8 cellular contexts compared by ENCODE assay signal in the genomic region with DNA sequence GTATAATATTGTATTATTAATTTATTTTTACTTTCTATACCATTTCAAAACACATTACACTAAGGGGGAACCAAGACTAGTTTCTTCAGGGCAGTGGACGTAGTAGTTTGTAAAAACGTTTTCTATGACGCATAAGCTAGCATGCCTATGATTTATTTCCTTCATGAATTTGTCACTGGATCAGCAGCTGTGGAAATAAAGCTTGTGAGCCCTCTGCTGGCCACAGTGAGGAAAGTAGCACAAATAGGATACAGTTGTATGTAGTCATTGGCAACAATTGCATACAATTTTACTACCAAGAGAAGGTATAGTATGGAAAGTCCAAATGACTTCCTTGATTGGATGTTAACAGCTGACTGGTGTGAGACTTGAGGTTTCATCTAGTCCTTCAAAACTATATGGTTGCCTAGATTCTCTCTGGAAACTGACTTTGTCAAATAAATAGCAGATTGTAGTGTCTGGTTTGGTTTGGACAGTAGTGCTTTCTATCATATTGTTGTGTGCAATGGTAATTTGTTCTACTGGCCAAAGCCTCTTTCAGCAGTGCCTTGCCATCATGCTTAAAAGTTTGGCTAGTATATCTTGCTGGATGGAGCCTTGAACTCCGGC. TPM values are rescaled to one million over a fixed set of nuclear protein-coding genes. Genes with fewer than 3 reads are reported as not detected.
A peak's percentile ranks its signal among the peaks of the same experiment; 100 is the strongest.
DNase-seq lines count a peak whose midpoint lies in the region; ATAC-seq and TF ChIP-seq lines count a peak whose summit lies in the region.

No MANE protein-coding gene starts in this region.

- H3K4me1 ChIP-seq in right atrium auricular region, result no peaks in the 10 kb centered on the region

- no peak for ATAC-seq in GM21528 (IDR thresholded peaks at IDR 0.05; ENCODE audit: low FRiP score, unreplicated experiment)

- H3K4me3 ChIP-seq in right atrium auricular region (no peak overlapping the region), skeletal muscle cell (ENCODE audit: low read depth, low read length) (no peak overlapping the region)

- no peaks in the 10 kb centered on the region for H3K27me3 ChIP-seq in right atrium auricular region

- peaks cover 25% of the 10 kb centered on the region for H3K36me3 ChIP-seq in right atrium auricular region

- TF ChIP-seq CTCF in right atrium auricular region (IDR thresholded peaks at IDR 0.05), result peak; percentile 52 to 81

- no peaks in the 10 kb centered on the region for H3K9me3 ChIP-seq in right atrium auricular region

- H3K27ac ChIP-seq in right atrium auricular region, result no peak overlapping the region

- peak; percentile 6 to 28 (median 11) for DNase-seq in activated CD4-positive, CD25-positive, alpha-beta regulatory T cell (lab: John Stamatoyannopoulos, UW)
- no peak for DNase-seq in activated CD4-positive, CD25-positive, alpha-beta regulatory T cell treated with anti-CD3 and anti-CD28 coated beads, Interleukin-2, amount 50 U/mL, for 72 hours
- peak; percentile 67 to 90 (median 77) for DNase-seq in NCI-H1417 (lab: John Stamatoyannopoulos, UW)
- DNase-seq in SW 1271 (lab: John Stamatoyannopoulos, UW), result peak; percentile 55 to 87
- DNase-seq in anterior cingulate cortex (lab: John Stamatoyannopoulos, UW), result peak in 37 of 58 donors; percentile 3 to 72 (median 24)
- DNase-seq in right atrium auricular region (ENCODE audit: low spot score), result peak; percentile 78
- peak; percentile 67 for DNase-seq in skeletal muscle cell (ENCODE audit: low read depth)

RNA-seq across cellular contexts. Expression of gene PLEKHD1, which starts 24.3 kb away (rescaled TPM):
- not detected for total RNA-seq in right atrium auricular region
